11 cellular contexts compared by ENCODE assay signal in genomic region chr19:58196911-58197616, GRCh38. TPM values are rescaled to one million over a fixed set of nuclear protein-coding genes. Genes with fewer than 3 reads are reported as not detected.
A peak's percentile ranks its signal among the peaks of the same experiment; 100 is the strongest.
DNase-seq lines count a peak whose midpoint lies in the region; ATAC-seq and TF ChIP-seq lines count a peak whose summit lies in the region.
"Had no signal": no experiment of that assay in that cellular context is flagged by ENCODE, and none has a peak within 500 bp of the region (broad histone marks: within the 10 kb centered on the region; RNA-seq: fewer than 3 reads in every experiment).

No MANE protein-coding gene starts in this region.

- DNase-seq in G401 (ENCODE audit: low spot score) (peak; percentile 3), mammary epithelial cell (peak; percentile 31), mesendoderm (peak; percentile 68), COLO668 (lab: John Stamatoyannopoulos, UW; ENCODE audit: unreplicated experiment) (no peak), SK-N-SH (no peak)
- DNase-seq in stimulated activated CD8-positive, alpha-beta memory T cell treated with anti-CD3 and anti-CD28 coated beads, Interleukin-4, amount 100 ng/mL, for 48 hours, result no peak
- DNase-seq: occipital lobe, thyroid gland had no signal

- dilution Hi-C loops in mammary epithelial cell (cut with HindIII; ENCODE audit: low sequenced_read_pairs), result loop anchor here (5.0 kb wide), 1 partner anchor 70 kb away; no protein-coding TSS in a partner anchor

- H3K9me3 ChIP-seq in mammary epithelial cell (replicated peaks; ENCODE audit: insufficient read depth, low read length) (peaks cover 86% of the 10 kb centered on the region), SK-N-SH (peaks cover 48% of the 10 kb centered on the region)

- no peak overlapping the region for H2BK120ac ChIP-seq in mesendoderm (ENCODE audit: low read depth, low read length)

- H3K79me1 ChIP-seq in mesendoderm (ENCODE audit: low read length), result no peaks in the 10 kb centered on the region

- no peak overlapping the region for H2BK5ac ChIP-seq in mesendoderm (ENCODE audit: low read length)

- H3K18ac ChIP-seq in mesendoderm (ENCODE audit: low read length), result no peak overlapping the region

- H3K4me3 ChIP-seq in mammary epithelial cell (replicated peaks in 1 of 3; ENCODE audit: insufficient read depth in 1 of 3, low read depth in 2 of 3, low read length in 3 of 3) (no peak overlapping the region), mesendoderm (ENCODE audit: low read length) (peak overlapping the region; percentile 2), SK-N-SH (ENCODE audit: low read depth in 2 of 2, low read length in 1 of 2) (no peak overlapping the region)
- H3K4me3 ChIP-seq: thyroid gland had no signal

- POLR2A ChIA-PET in SK-N-SH (lab: Yijun Ruan, JAX), result interaction anchor here (0.6 kb wide), 1 partner anchor 76 kb away, joined by 5 read pairs; no protein-coding TSS in a partner anchor

- no peak overlapping the region for H4K5ac ChIP-seq in mesendoderm (ENCODE audit: low read length)

- no peaks in the 10 kb centered on the region for H3K9me2 ChIP-seq in SK-N-SH

- peaks cover 32% of the 10 kb centered on the region for H3K36me3 ChIP-seq in mammary epithelial cell (ENCODE audit: insufficient read depth, low read length)
- peaks cover 14% of the 10 kb centered on the region for H3K36me3 ChIP-seq in mesendoderm (ENCODE audit: control insufficient read depth, insufficient read depth, low read length)
- H3K36me3 ChIP-seq in SK-N-SH (replicated peaks in 1 of 2; ENCODE audit: control insufficient read depth in 1 of 2, insufficient read depth in 2 of 2, low read length in 1 of 2), result peaks cover 0 to 40% of the 10 kb centered on the region in 2 experiments

- H3K56ac ChIP-seq in mesendoderm (ENCODE audit: low read length), result no peak overlapping the region

- no TSS peak for BruUV-seq in mammary epithelial cell (replicated peaks; lab: Mats Ljungman, UMichigan)

- H3K27ac ChIP-seq in mammary epithelial cell (ENCODE audit: insufficient read depth, low read depth, low read length) (no peak overlapping the region), mesendoderm (ENCODE audit: low read depth, low read length) (no peak overlapping the region), SK-N-SH (ENCODE audit: low read depth in 2 of 2, low read length in 1 of 2) (no peak overlapping the region)
- H3K27ac ChIP-seq: KMS-11, thyroid gland had no signal

- H2BK15ac ChIP-seq in mesendoderm (replicated peaks; ENCODE audit: low read depth), result no peak overlapping the region

- CTCF ChIA-PET in mammary epithelial cell (lab: Charles Lee; ENCODE audit: low non-redundant PET), result no interaction called here
- CTCF ChIA-PET in SK-N-SH (lab: Yijun Ruan, JAX), result no interaction called here

- no peak for TF ChIP-seq RAD21 in Ishikawa (IDR thresholded peaks at IDR 0.05; ENCODE audit: low read depth)
- TF ChIP-seq RAD21 in SK-N-SH (IDR thresholded peaks at IDR 0.05; ENCODE audit: low read length), result no peak

- no peak for ATAC-seq in GM19455 (IDR thresholded peaks at IDR 0.05; ENCODE audit: unreplicated experiment)

- 81% methylated on average over 6 of the region's 6 CpGs for WGBS in mammary epithelial cell (ENCODE audit: low coverage, missing lambda C conversion rate)
- no CpG with 5 or more reads among the region's 6 CpGs for WGBS in mesendoderm (ENCODE audit: extremely low coverage, insufficient coverage, low lambda C conversion rate)
- WGBS in SK-N-SH (ENCODE audit: low lambda C conversion rate), result 59% methylated on average over 6 of the region's 6 CpGs

- H4K8ac ChIP-seq in mesendoderm (ENCODE audit: low read depth, low read length), result no peak overlapping the region

- H4K20me1 ChIP-seq in mammary epithelial cell (ENCODE audit: insufficient read depth, low read length) (no peaks in the 10 kb centered on the region), SK-N-SH (ENCODE audit: insufficient read depth) (no peaks in the 10 kb centered on the region)

- H2AFZ ChIP-seq in mammary epithelial cell (ENCODE audit: low read depth, low read length), result no peak overlapping the region
- H2AFZ ChIP-seq in SK-N-SH (ENCODE audit: low read depth), result no peak overlapping the region

- H2AK5ac ChIP-seq in mesendoderm (ENCODE audit: low read length), result no peak overlapping the region

- H3F3A ChIP-seq in SK-N-SH (replicated peaks; ENCODE audit: insufficient read depth), result peaks cover 4% of the 10 kb centered on the region

- intact Hi-C loops in mammary epithelial cell (cut with micrococcal nuclease), result no loop called here

- no peak overlapping the region for H3K4ac ChIP-seq in mesendoderm (ENCODE audit: low read depth, low read length)

- no peak overlapping the region for H3K4me2 ChIP-seq in mammary epithelial cell (ENCODE audit: insufficient read depth, low read depth, low read length)
- no peak overlapping the region for H3K4me2 ChIP-seq in mesendoderm (ENCODE audit: low read length)
- no peak overlapping the region for H3K4me2 ChIP-seq in SK-N-SH
- H3K4me2 ChIP-seq: KMS-11 had no signal

- in situ Hi-C loops in G401 (cut with HindIII; ENCODE audit: low sequenced_read_pairs), result no loop called here
- in situ Hi-C loops in mammary epithelial cell (cut with MboI; ENCODE audit: low sequenced_read_pairs in 2 of 2), result no loop called here

- H3K23ac ChIP-seq in mesendoderm (ENCODE audit: low read length), result no peak overlapping the region

- H3K9ac ChIP-seq in mammary epithelial cell (ENCODE audit: insufficient read depth, low read length), result no peak overlapping the region
- H3K9ac ChIP-seq in mesendoderm (ENCODE audit: low read length), result no peak overlapping the region
- H3K9ac ChIP-seq in SK-N-SH, result no peak overlapping the region
- H3K9ac ChIP-seq: KMS-11 had no signal

- H3K27me3 ChIP-seq in mammary epithelial cell (ENCODE audit: insufficient read depth, low read length) (no peaks in the 10 kb centered on the region), mesendoderm (ENCODE audit: insufficient read depth, low read length, poor library complexity) (no peaks in the 10 kb centered on the region), SK-N-SH (ENCODE audit: insufficient read depth) (no peaks in the 10 kb centered on the region)
- H3K27me3 ChIP-seq: thyroid gland had no signal

- no peaks in the 10 kb centered on the region for H3K4me1 ChIP-seq in mammary epithelial cell (ENCODE audit: insufficient read depth, low read length)
- H3K4me1 ChIP-seq in mesendoderm (ENCODE audit: control insufficient read depth, low read depth, low read length), result no peaks in the 10 kb centered on the region
- H3K4me1 ChIP-seq in SK-N-SH (ENCODE audit: control insufficient read depth in 1 of 2, insufficient read depth in 2 of 2, low read depth in 1 of 2, low read length in 1 of 2), result no peaks in the 10 kb centered on the region
- H3K4me1 ChIP-seq: thyroid gland had no signal

- H3K79me2 ChIP-seq in mammary epithelial cell (ENCODE audit: insufficient read depth, low read length), result peaks cover 13% of the 10 kb centered on the region
- no peaks in the 10 kb centered on the region for H3K79me2 ChIP-seq in mesendoderm (ENCODE audit: control insufficient read depth, insufficient read depth, low read length)
- no peaks in the 10 kb centered on the region for H3K79me2 ChIP-seq in SK-N-SH (ENCODE audit: insufficient read depth)

- TF ChIP-seq EP300 in Ishikawa (IDR thresholded peaks at IDR 0.05; ENCODE audit: borderline replicate concordance), result no peak
- no peak for TF ChIP-seq EP300 in SK-N-SH (IDR thresholded peaks at IDR 0.05; ENCODE audit: borderline replicate concordance in 1 of 2, low read depth in 1 of 2, low read length in 1 of 2)

- TF ChIP-seq CTCF in mammary epithelial cell (conservative IDR thresholded peaks at IDR 0.05 in 1 of 2, IDR thresholded peaks at IDR 0.05 in 1 of 2; ENCODE audit: extremely low read depth in 1 of 2, insufficient read depth in 1 of 2, low read depth in 1 of 2, low read length in 2 of 2) (no peak), SK-N-SH (IDR thresholded peaks at IDR 0.05) (no peak)

TF ChIP-seq in Ishikawa, 13 proteins besides CTCF, POLR2A, EP300 and RAD21 (continues in another document):
- TF ChIP-seq CEBPB (IDR thresholded peaks at IDR 0.05) (no peak), TCF12 (IDR thresholded peaks at IDR 0.05; ENCODE audit: low read depth) (peak; percentile 76), TEAD4 (IDR thresholded peaks at IDR 0.05) (no peak), EGR1 (IDR thresholded peaks at IDR 0.05) (no peak)

TF ChIP-seq in SK-N-SH, 30 proteins besides CTCF, POLR2A, EP300 and RAD21 (continues in another document):
- TF ChIP-seq, protein P1, sequence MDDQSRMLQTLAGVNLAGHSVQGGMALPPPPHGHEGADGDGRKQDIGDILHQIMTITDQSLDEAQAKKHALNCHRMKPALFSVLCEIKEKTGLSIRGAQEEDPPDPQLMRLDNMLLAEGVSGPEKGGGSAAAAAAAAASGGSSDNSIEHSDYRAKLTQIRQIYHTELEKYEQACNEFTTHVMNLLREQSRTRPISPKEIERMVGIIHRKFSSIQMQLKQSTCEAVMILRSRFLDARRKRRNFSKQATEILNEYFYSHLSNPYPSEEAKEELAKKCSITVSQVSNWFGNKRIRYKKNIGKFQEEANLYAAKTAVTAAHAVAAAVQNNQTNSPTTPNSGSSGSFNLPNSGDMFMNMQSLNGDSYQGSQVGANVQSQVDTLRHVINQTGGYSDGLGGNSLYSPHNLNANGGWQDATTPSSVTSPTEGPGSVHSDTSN (IDR thresholded peaks at IDR 0.05), result no peak
- TF ChIP-seq SMC3 (IDR thresholded peaks at IDR 0.05; ENCODE audit: low read depth, low read length) (no peak), TEAD4 (IDR thresholded peaks at IDR 0.05; ENCODE audit: borderline replicate concordance, insufficient read depth) (no peak)

RNA-seq across cellular contexts. Expression of gene ZNF274, which starts 14.2 kb away (rescaled TPM):
- 41.3 and 54.2 TPM in 2 replicates for total RNA-seq in G401 (2014; rRNA removed; shearing (Covaris generic))
- 10 to 100 TPM; 15.7 to 33.8 TPM for total RNA-seq in mammary epithelial cell
- 19.8 TPM for polyA plus RNA-seq in mammary epithelial cell
- 41.8 TPM for polyA minus RNA-seq in mammary epithelial cell
- 15.9 TPM for polyA plus RNA-seq in mesendoderm (2013, experiment 1 of 2)
- polyA plus RNA-seq in mesendoderm (2013, experiment 2 of 2), result 15.1 TPM
- polyA plus RNA-seq in SK-N-SH (2012; rRNA removed), result 3.1 and 4.0 TPM in 2 replicates
- polyA plus RNA-seq in SK-N-SH (2012; cell fraction: cytosol; rRNA removed), result 2.3 and 2.7 TPM in 2 replicates
- polyA plus RNA-seq in SK-N-SH (2012; cell fraction: nucleus; rRNA removed), result 7.9 and 8.0 TPM in 2 replicates

RNA-seq across cellular contexts. Expression of gene ZNF544, which starts 31.6 kb away (rescaled TPM):
- 51.5 and 64.3 TPM in 2 replicates for total RNA-seq in G401 (2014; rRNA removed; shearing (Covaris generic))
- total RNA-seq in mammary epithelial cell, result 10 to 100 TPM; 32.3 to 48.3 TPM
- polyA plus RNA-seq in mammary epithelial cell (38.7 TPM), SK-N-SH (2012; rRNA removed) (0.58 and 0.89 TPM in 2 replicates)
- 70.3 TPM for polyA minus RNA-seq in mammary epithelial cell
- polyA plus RNA-seq in mesendoderm (2013, experiment 1 of 2), result 48.0 TPM
- 51.8 TPM for polyA plus RNA-seq in mesendoderm (2013, experiment 2 of 2)
- polyA plus RNA-seq in SK-N-SH (2012; cell fraction: cytosol; rRNA removed), result 0.37 and 0.66 TPM in 2 replicates
- polyA plus RNA-seq in SK-N-SH (2012; cell fraction: nucleus; rRNA removed), result 0.64 and 1.0 TPM in 2 replicates

RNA-seq across cellular contexts. Expression of gene ZNF329, which starts 46.5 kb away (rescaled TPM):
- 14.5 and 16.9 TPM in 2 replicates for total RNA-seq in G401 (2014; rRNA removed; shearing (Covaris generic))
- 10 to 100 TPM; 10.2 to 17.3 TPM for total RNA-seq in mammary epithelial cell
- polyA plus RNA-seq in mammary epithelial cell, result 3.7 TPM
- 18.9 TPM for polyA minus RNA-seq in mammary epithelial cell
- 6.1 TPM for polyA plus RNA-seq in mesendoderm (2013, experiment 1 of 2)
- 6.0 TPM for polyA plus RNA-seq in mesendoderm (2013, experiment 2 of 2)
- polyA plus RNA-seq in SK-N-SH (2012; rRNA removed), result 3.6 and 5.0 TPM in 2 replicates
- polyA plus RNA-seq in SK-N-SH (2012; cell fraction: cytosol; rRNA removed), result 4.8 and 5.0 TPM in 2 replicates
- 3.8 and 4.7 TPM in 2 replicates for polyA plus RNA-seq in SK-N-SH (2012; cell fraction: nucleus; rRNA removed)

Comparison
In these comparisons a context has a peak if more than half of its experiments do, and no peak if none do; other contexts are left out.
1. DNase-seq: peak in G401 (single experiment), mammary epithelial cell (single experiment) and mesendoderm (single experiment); none in COLO668 (single experiment), stimulated activated CD8-positive, alpha-beta memory T cell treated with anti-CD3 and anti-CD28 coated beads, Interleukin-4, amount 100 ng/mL, for 48 hours (single experiment) and SK-N-SH (single experiment).